21 cellular contexts compared by ENCODE assay signal in genomic region chr20:4451487-4451886, GRCh38.
A peak's percentile ranks its signal among the peaks of the same experiment; 100 is the strongest.
DNase-seq lines count a peak whose midpoint lies in the region; ATAC-seq, FAIRE-seq and TF ChIP-seq lines count a peak whose summit lies in the region.
"Had no signal": no experiment of that assay in that cellular context is flagged by ENCODE, and none has a peak within 500 bp of the region (broad histone marks: within the 10 kb centered on the region; RNA-seq: fewer than 3 reads in every experiment).

No MANE protein-coding gene starts in this region.

- peak; percentile 1 for DNase-seq in DMS79 treated with DMSO at 0.1 percent for 48 hours (lab: John Stamatoyannopoulos, UW)
- DNase-seq in HFFc6 = no peak
- no peak for DNase-seq in H1 (ENCODE audit: low read depth in 1 of 2, low spot score in 2 of 2)
- peak; percentile 13 for DNase-seq in lung (ENCODE audit: low spot score)
- DNase-seq in GM13977 (ENCODE audit: low spot score) = no peak
- DNase-seq: Calu3; CD4-positive, alpha-beta T cell; DND-41; GDM1; GOT3; NCI-H1048; NCI-H1694 treated with DMSO at 0.1 percent for 48 hours; NCI-H510A treated with DMSO at 0.1 percent for 48 hours; SHP77 had no signal

- TF ChIP-seq POLR2A in H1 (IDR thresholded peaks at IDR 0.05; ENCODE audit: control extremely low read depth in 1 of 2, low read depth in 2 of 2, low read length in 2 of 2) = no peak

- in situ Hi-C loops in GM13977 (cut with MboI; ENCODE audit: low pct_unique_long_range_greater_than_20kb, low sequenced_read_pairs, unreplicated experiment) = no loop called here

- H3K4me1 ChIP-seq in H1 (replicated peaks in 1 of 4; ENCODE audit: control insufficient read depth in 3 of 4, insufficient read depth in 4 of 4, low read length in 3 of 4) = peaks cover 0 to 3% (median 0%) of the 10 kb centered on the region in 4 experiments; a peak in 2 of 7 replicates
- H3K4me1 ChIP-seq in lung (ENCODE audit: control insufficient read depth in 2 of 2, insufficient read depth in 2 of 2, low read length in 2 of 2) = peaks cover 0 to 2% of the 10 kb centered on the region in 2 donors

- TF ChIP-seq CTCF in HFFc6 (IDR thresholded peaks at IDR 0.05) (no peak), H1 (IDR thresholded peaks at IDR 0.05; ENCODE audit: control extremely low read depth in 1 of 3, insufficient read depth in 1 of 3, low read depth in 1 of 3, low read length in 3 of 3) (no peak), lung (IDR thresholded peaks at IDR 0.05; ENCODE audit: control extremely low read depth, extremely low read depth) (no peak), GM13977 (IDR thresholded peaks at IDR 0.05; ENCODE audit: extremely low read depth, insufficient read depth, missing control alignments) (no peak)

- no peaks in the 10 kb centered on the region for H3K27me3 Mint-ChIP-seq in HFFc6 (ENCODE audit: insufficient read depth)

- H3K27me3 ChIP-seq in H1 (replicated peaks in 1 of 4; ENCODE audit: control insufficient read depth in 3 of 4, extremely low read depth in 1 of 4, insufficient read depth in 3 of 4, low read length in 3 of 4) = no peaks in the 10 kb centered on the region
- no peaks in the 10 kb centered on the region for H3K27me3 ChIP-seq in lung (ENCODE audit: control insufficient read depth, insufficient read depth)

- TF ChIP-seq RAD21 in H1 (IDR thresholded peaks at IDR 0.05 in 1 of 2, conservative IDR thresholded peaks at IDR 0.05 in 1 of 2; ENCODE audit: low read depth in 2 of 2, low read length in 2 of 2) = no peak

- H3K36me3 Mint-ChIP-seq in HFFc6 (ENCODE audit: low read depth) = peaks cover 38% of the 10 kb centered on the region

- H2AFZ ChIP-seq in H1 (ENCODE audit: low read length) = 0 out of 2 replicates have a peak overlapping the region, but pooled peaks have one; percentile 15

- H3K23ac ChIP-seq in H1 (ENCODE audit: insufficient read length) = no peak overlapping the region

- H2AK5ac ChIP-seq in H1 (ENCODE audit: low read depth, low read length) = no peak overlapping the region

- no peaks in the 10 kb centered on the region for H4K20me1 ChIP-seq in H1 (replicated peaks in 1 of 2; ENCODE audit: control insufficient read depth in 1 of 2, insufficient read depth in 2 of 2, low read length in 2 of 2)

- no peak overlapping the region for H4K5ac ChIP-seq in H1 (ENCODE audit: insufficient read length, low read depth, low read length)

- H3K18ac ChIP-seq in H1 (ENCODE audit: extremely low read depth, low read length) = no peak overlapping the region

- peak overlapping the region; percentile 43 for H3K27ac Mint-ChIP-seq in HFFc6
- H3K27ac Mint-ChIP-seq: B cell; CD4-positive, alpha-beta T cell had no signal

- H2BK12ac ChIP-seq in H1 (ENCODE audit: low read depth, low read length) = no peak overlapping the region

- H3K4me2 ChIP-seq in H1 (ENCODE audit: insufficient read depth in 1 of 2, low read depth in 2 of 2, low read length in 2 of 2) = no peak overlapping the region

- POLR2A ChIA-PET in H1 (lab: Charles Lee; ENCODE audit: partially characterized antibody) = no interaction called here

- H3K14ac ChIP-seq in H1 (ENCODE audit: insufficient read length) = no peak overlapping the region

- H3K36me3 ChIP-seq in H1 (ENCODE audit: control insufficient read depth in 2 of 4, insufficient read depth in 4 of 4, low read length in 3 of 4) (no peaks in the 10 kb centered on the region), lung (ENCODE audit: control insufficient read depth in 2 of 2, insufficient read depth in 2 of 2, low read length in 2 of 2) (no peaks in the 10 kb centered on the region)

- WGBS in H1 (ENCODE audit: extremely low coverage in 1 of 2, insufficient coverage in 1 of 2, insufficient read length in 1 of 2, insufficient replicate concordance in 2 of 2, low coverage in 1 of 2, low lambda C conversion rate in 2 of 2, missing lambda C conversion rate in 1 of 2), 2 experiments = 80% methylated on average over 2 of the region's 2 CpGs; no CpG with 5 or more reads in 1 of the 2 experiments
- 68 to 84% methylated on average over 2 of the region's 2 CpGs for WGBS in lung, 2 donors

- no peak for ATAC-seq in lung (ENCODE audit: insufficient read depth, low FRiP score)
- ATAC-seq in HG02884 (IDR thresholded peaks at IDR 0.05; ENCODE audit: unreplicated experiment) = no peak
- no peak for ATAC-seq in HG03571 (IDR thresholded peaks at IDR 0.05; ENCODE audit: unreplicated experiment)
- no peak for ATAC-seq in HG03095 (IDR thresholded peaks at IDR 0.05; ENCODE audit: unreplicated experiment)
- ATAC-seq: K562, Panc1 had no signal

- TF ChIP-seq EP300 in H1 (IDR thresholded peaks at IDR 0.05; ENCODE audit: borderline replicate concordance in 1 of 2, low read depth in 2 of 2, low read length in 2 of 2) = no peak

- H3K4ac ChIP-seq in H1 (replicated peaks; ENCODE audit: insufficient read length, low read depth, low read length) = no peak overlapping the region

- H3K79me2 ChIP-seq in H1 (ENCODE audit: control insufficient read depth in 1 of 2, insufficient read depth in 2 of 2, low read length in 2 of 2) = no peaks in the 10 kb centered on the region

- no peaks in the 10 kb centered on the region for H3K79me1 ChIP-seq in H1 (ENCODE audit: low read depth, low read length)

- no peaks in the 10 kb centered on the region for H3K23me2 ChIP-seq in H1 (ENCODE audit: low read depth, low read length)

- H3K9me3 ChIP-seq in H1 (ENCODE audit: insufficient read depth in 2 of 2, low read depth in 1 of 2, low read length in 1 of 2) (peaks cover 0 to 3% of the 10 kb centered on the region in 2 experiments; a peak in 1 of 4 replicates), lung (ENCODE audit: control insufficient read depth in 2 of 2, insufficient read depth in 1 of 2, low read length in 1 of 2) (no peaks in the 10 kb centered on the region)

- FAIRE-seq in H1 (lab: Jason Lieb, UNC) = no peak
- FAIRE-seq: GM12892, K562 had no signal

- CTCF ChIA-PET in H1 (lab: Charles Lee; ENCODE audit: partially characterized antibody) = no interaction called here

- no peak overlapping the region for H2BK5ac ChIP-seq in H1 (ENCODE audit: low read depth, low read length)

- no peak overlapping the region for H3K27ac ChIP-seq in H1 (ENCODE audit: low read depth, low read length)
- H3K27ac ChIP-seq in lung (ENCODE audit: low read depth in 1 of 2, low read length in 1 of 2) = no peak overlapping the region

- H3K9ac ChIP-seq in H1 (replicated peaks in 1 of 4; ENCODE audit: extremely low read depth in 1 of 4, low read depth in 3 of 4, low read length in 3 of 4) = no peak overlapping the region

- H3K4me3 ChIP-seq in H1 (ENCODE audit: extremely low read depth in 1 of 4, insufficient read depth in 2 of 4, low read depth in 3 of 4, low read length in 4 of 4) (no peak overlapping the region), lung (no peak overlapping the region)
- H3K4me3 ChIP-seq: K562 had no signal

- H4K91ac ChIP-seq in H1 (replicated peaks; ENCODE audit: insufficient read length, low read length) = no peak overlapping the region

- H3K9me3 Mint-ChIP-seq in HFFc6 = peaks cover 6% of the 10 kb centered on the region; the same call in 1 of the 2 replicates
- H3K9me3 Mint-ChIP-seq: CD4-positive, alpha-beta T cell had no signal

- H2BK20ac ChIP-seq in H1 (ENCODE audit: low read length) = no peak overlapping the region

- no peak overlapping the region for H3K4me3 Mint-ChIP-seq in HFFc6
- H3K4me3 Mint-ChIP-seq: B cell; CD4-positive, alpha-beta T cell had no signal

- H2BK120ac ChIP-seq in H1 (replicated peaks; ENCODE audit: low read depth, low read length) = no peak overlapping the region

- H3K4me1 Mint-ChIP-seq in HFFc6 (ENCODE audit: low read depth) = peaks cover 58% of the 10 kb centered on the region
- H3K4me1 Mint-ChIP-seq: B cell had no signal

- H2BK15ac ChIP-seq in H1 (ENCODE audit: low read length) = no peak overlapping the region

- H4K8ac ChIP-seq in H1 (ENCODE audit: extremely low read depth, insufficient read depth, low read length) = no peak overlapping the region

- H3K56ac ChIP-seq in H1 (replicated peaks; ENCODE audit: insufficient read length, low read depth, low read length) = no peak overlapping the region

TF ChIP-seq in H1, 55 proteins besides CTCF, POLR2A, EP300 and RAD21:
- TF ChIP-seq CBX8 (IDR thresholded peaks at IDR 0.05; ENCODE audit: borderline replicate concordance, low read depth, low read length) (no peak), MAX (IDR thresholded peaks at IDR 0.05) (no peak), BRCA1 (IDR thresholded peaks at IDR 0.05; ENCODE audit: low read depth, low read length) (no peak)

Comparison
In these comparisons a context has a peak if more than half of its experiments do, and no peak if none do; other contexts are left out.
1. DNase-seq: peak in DMS79 treated with DMSO at 0.1 percent for 48 hours (single experiment) and lung (single experiment); none in HFFc6 (single experiment), H1 (0 of 2) and GM13977 (single experiment).